In genomic region chr11:47552086-47552580, GRCh38 we compare ENCODE assay signal across 8 cellular contexts. TPM values are rescaled to one million over a fixed set of nuclear protein-coding genes. Genes with fewer than 3 reads are reported as not detected.
DNase-seq lines count a peak whose midpoint lies in the region; ATAC-seq, FAIRE-seq and TF ChIP-seq lines count a peak whose summit lies in the region.

No MANE protein-coding gene starts in this region.

- TF ChIP-seq CTCF in H1 (IDR thresholded peaks at IDR 0.05; ENCODE audit: control extremely low read depth in 1 of 3, insufficient read depth in 1 of 3, low read depth in 1 of 3, low read length in 3 of 3), result no peak
- TF ChIP-seq CTCF in upper lobe of left lung (IDR thresholded peaks at IDR 0.05), result no peak

- peaks cover 3% of the 10 kb centered on the region; the same call in 1 of the 2 replicates for H3K23me2 ChIP-seq in H1 (ENCODE audit: low read depth, low read length)

- peak overlapping the region; percentile 96; the same call in 1 of the 2 replicates for H2AK5ac ChIP-seq in H1 (ENCODE audit: low read depth, low read length)

- no peak for TF ChIP-seq RAD21 in H1 (IDR thresholded peaks at IDR 0.05 in 1 of 2, conservative IDR thresholded peaks at IDR 0.05 in 1 of 2; ENCODE audit: low read depth in 2 of 2, low read length in 2 of 2)

- H3K27me3 Mint-ChIP-seq in T-helper 1 cell treated with Interleukin-12 subunit alpha and Interleukin-12 subunit beta and Interleukin-4 antibody, amounts not matched to agents 30 μg/mL and 1 μg/mL, for 36 hours (ENCODE audit: low read depth), result no peaks in the 10 kb centered on the region

- H4K8ac ChIP-seq in H1 (ENCODE audit: extremely low read depth, insufficient read depth, low read length), result peak overlapping the region; percentile 97; the same call in 1 of the 2 replicates

- H3K4ac ChIP-seq in H1 (replicated peaks; ENCODE audit: insufficient read length, low read depth, low read length), result peak overlapping the region; percentile 92

- POLR2A ChIA-PET in H1 (lab: Charles Lee; ENCODE audit: partially characterized antibody), result interaction anchor here (0.6 to 5.0 kb wide), 21 partner anchors 9 to 338 kb away, joined by 3 to 65 read pairs (median 5); partner anchors contain the start of genes KBTBD4, NDUFS3 and PTPMT1

- DNase-seq in NCI-H446 (lab: John Stamatoyannopoulos, UW) (peak; percentile 18 to 30), NCI-H446 treated with DMSO at 0.1 percent for 48 hours (lab: John Stamatoyannopoulos, UW) (no peak), H1 (ENCODE audit: low read depth in 1 of 2, low spot score in 2 of 2) (peak in 1 of 2 experiments; percentile 58), upper lobe of left lung (peak in 1 of 2 donors; percentile 34)

- WGBS in H1 (ENCODE audit: extremely low coverage in 1 of 2, insufficient coverage in 1 of 2, insufficient read length in 1 of 2, insufficient replicate concordance in 2 of 2, low coverage in 1 of 2, low lambda C conversion rate in 2 of 2, missing lambda C conversion rate in 1 of 2), 2 experiments, result 3% methylated on average over 23 of the region's 23 CpGs; no CpG with 5 or more reads in 1 of the 2 experiments
- 0 to 1% methylated on average over 22 to 23 of the region's 23 CpGs for WGBS in mesodermal cell (ENCODE audit: insufficient coverage in 2 of 2), 2 experiments
- WGBS in upper lobe of left lung, 2 donors, result 2 to 8% methylated on average over 11 to 23 of the region's 23 CpGs

- no peak for FAIRE-seq in H1 (lab: Jason Lieb, UNC)

- peaks cover 39% of the 10 kb centered on the region for H3K4me1 Mint-ChIP-seq in T-helper 1 cell treated with Interleukin-12 subunit alpha and Interleukin-12 subunit beta and Interleukin-4 antibody, amounts not matched to agents 30 μg/mL and 1 μg/mL, for 36 hours (ENCODE audit: low read depth)

- H4K5ac ChIP-seq in H1 (ENCODE audit: insufficient read length, low read depth, low read length), result peak overlapping the region; percentile 87

- H2BK20ac ChIP-seq in H1 (ENCODE audit: low read length), result no peak overlapping the region

- H2BK12ac ChIP-seq in H1 (ENCODE audit: low read depth, low read length), result peak overlapping the region; percentile 80

- H3K4me1 ChIP-seq in H1 (replicated peaks in 1 of 4; ENCODE audit: control insufficient read depth in 3 of 4, insufficient read depth in 4 of 4, low read length in 3 of 4), result peaks cover 0 to 2% (median 0%) of the 10 kb centered on the region in 4 experiments; a peak in 1 of 7 replicates
- peaks cover 3% of the 10 kb centered on the region for H3K4me1 ChIP-seq in mesodermal cell (ENCODE audit: control insufficient read depth, insufficient read depth, low read length, poor library complexity, severe bottlenecking)
- H3K4me1 ChIP-seq in upper lobe of left lung, result peaks cover 36 to 58% (median 40%) of the 10 kb centered on the region in 4 donors

- no peaks in the 10 kb centered on the region for H3K27me3 ChIP-seq in H1 (replicated peaks in 1 of 4; ENCODE audit: control insufficient read depth in 3 of 4, extremely low read depth in 1 of 4, insufficient read depth in 3 of 4, low read length in 3 of 4)
- H3K27me3 ChIP-seq in upper lobe of left lung, result no peaks in the 10 kb centered on the region

- H4K20me1 ChIP-seq in H1 (replicated peaks in 1 of 2; ENCODE audit: control insufficient read depth in 1 of 2, insufficient read depth in 2 of 2, low read length in 2 of 2), result peaks cover 13 to 19% of the 10 kb centered on the region in 2 experiments

- peak overlapping the region; percentile 81; the same call in 1 of the 2 replicates for H2BK15ac ChIP-seq in H1 (ENCODE audit: low read length)

- ATAC-seq in HG02943 (IDR thresholded peaks at IDR 0.05; ENCODE audit: low read depth, unreplicated experiment) (peak; percentile 12), upper lobe of left lung (ENCODE audit: low FRiP score in 2 of 2) (peak; percentile 36 to 48), GM18519 (IDR thresholded peaks at IDR 0.05; ENCODE audit: low FRiP score, unreplicated experiment) (no peak)

- peak overlapping the region; percentile 55 for H2BK120ac ChIP-seq in H1 (replicated peaks; ENCODE audit: low read depth, low read length)

- H3K18ac ChIP-seq in H1 (ENCODE audit: extremely low read depth, low read length), result peak overlapping the region; percentile 82

- no peak for TF ChIP-seq EP300 in H1 (IDR thresholded peaks at IDR 0.05; ENCODE audit: borderline replicate concordance in 1 of 2, low read depth in 2 of 2, low read length in 2 of 2)
- TF ChIP-seq EP300 in upper lobe of left lung (IDR thresholded peaks at IDR 0.05), result no peak

- H3K27ac ChIP-seq in H1 (ENCODE audit: low read depth, low read length) (peak overlapping the region; percentile 84), mesodermal cell (ENCODE audit: low read depth, low read length, severe bottlenecking) (peak overlapping the region; percentile 91), upper lobe of left lung (peak overlapping the region; percentile 91 to 95 (median 95))

- H3K9me3 Mint-ChIP-seq in T-helper 1 cell treated with Interleukin-12 subunit alpha and Interleukin-12 subunit beta and Interleukin-4 antibody, amounts not matched to agents 30 μg/mL and 1 μg/mL, for 36 hours, result no peaks in the 10 kb centered on the region

- CTCF ChIA-PET in H1 (lab: Charles Lee; ENCODE audit: partially characterized antibody), result interaction anchor here (0.7 to 2.3 kb wide), 12 partner anchors 12 to 139 kb away, joined by 3 to 25 read pairs (median 4); no protein-coding TSS in a partner anchor

- H3K4me3 Mint-ChIP-seq in T-helper 1 cell treated with Interleukin-12 subunit alpha and Interleukin-12 subunit beta and Interleukin-4 antibody, amounts not matched to agents 30 μg/mL and 1 μg/mL, for 36 hours, result peak overlapping the region; percentile 99

- H3K36me3 Mint-ChIP-seq in T-helper 1 cell treated with Interleukin-12 subunit alpha and Interleukin-12 subunit beta and Interleukin-4 antibody, amounts not matched to agents 30 μg/mL and 1 μg/mL, for 36 hours (ENCODE audit: low read depth), result peaks cover 18% of the 10 kb centered on the region

- H3K23ac ChIP-seq in H1 (ENCODE audit: insufficient read length), result no peak overlapping the region

- H3K9me3 ChIP-seq in H1 (ENCODE audit: insufficient read depth in 2 of 2, low read depth in 1 of 2, low read length in 1 of 2), result no peaks in the 10 kb centered on the region
- no peaks in the 10 kb centered on the region for H3K9me3 ChIP-seq in mesodermal cell (ENCODE audit: control insufficient read depth, low read length)
- no peaks in the 10 kb centered on the region for H3K9me3 ChIP-seq in upper lobe of left lung

- peaks cover 42 to 56% of the 10 kb centered on the region in 2 experiments for H3K79me2 ChIP-seq in H1 (ENCODE audit: control insufficient read depth in 1 of 2, insufficient read depth in 2 of 2, low read length in 2 of 2)

- peak overlapping the region; percentile 79 to 91 (median 86) for H3K9ac ChIP-seq in H1 (replicated peaks in 1 of 4; ENCODE audit: extremely low read depth in 1 of 4, low read depth in 3 of 4, low read length in 3 of 4)

- H3K27ac Mint-ChIP-seq in T-helper 1 cell treated with Interleukin-12 subunit alpha and Interleukin-12 subunit beta and Interleukin-4 antibody, amounts not matched to agents 30 μg/mL and 1 μg/mL, for 36 hours, result peak overlapping the region; percentile 96

- peak in 1 of 2 experiments; percentile 42; a peak in 1 of 3 replicates for TF ChIP-seq POLR2A in H1 (IDR thresholded peaks at IDR 0.05; ENCODE audit: control extremely low read depth in 1 of 2, low read depth in 2 of 2, low read length in 2 of 2)
- TF ChIP-seq POLR2A in upper lobe of left lung (IDR thresholded peaks at IDR 0.05), result no peak

- peak overlapping the region; percentile 68 to 96 (median 86) for H3K4me3 ChIP-seq in H1 (ENCODE audit: extremely low read depth in 1 of 4, insufficient read depth in 2 of 4, low read depth in 3 of 4, low read length in 4 of 4)
- peak overlapping the region; percentile 99 for H3K4me3 ChIP-seq in mesodermal cell (ENCODE audit: extremely low read depth, insufficient read depth, low read length, poor library complexity, severe bottlenecking)
- H3K4me3 ChIP-seq in upper lobe of left lung, result peak overlapping the region; percentile 59 to 97 (median 92)

- H2BK5ac ChIP-seq in H1 (ENCODE audit: low read depth, low read length), result peak overlapping the region; percentile 96

- no peaks in the 10 kb centered on the region for H3K79me1 ChIP-seq in H1 (ENCODE audit: low read depth, low read length)

- peak overlapping the region; percentile 69 for H4K91ac ChIP-seq in H1 (replicated peaks; ENCODE audit: insufficient read length, low read length)

- H3K14ac ChIP-seq in H1 (ENCODE audit: insufficient read length), result peak overlapping the region; percentile 0

- peak overlapping the region; percentile 73 to 85 for H3K4me2 ChIP-seq in H1 (ENCODE audit: insufficient read depth in 1 of 2, low read depth in 2 of 2, low read length in 2 of 2)

- peaks cover 0 to 6% (median 0%) of the 10 kb centered on the region in 4 experiments; a peak in 1 of 8 replicates for H3K36me3 ChIP-seq in H1 (ENCODE audit: control insufficient read depth in 2 of 4, insufficient read depth in 4 of 4, low read length in 3 of 4)
- peaks cover 40% of the 10 kb centered on the region for H3K36me3 ChIP-seq in mesodermal cell (ENCODE audit: control insufficient read depth, insufficient read depth, low read length)
- no peaks in the 10 kb centered on the region for H3K36me3 ChIP-seq in upper lobe of left lung

- peak overlapping the region; percentile 89 for H3K56ac ChIP-seq in H1 (replicated peaks; ENCODE audit: insufficient read length, low read depth, low read length)

- no peak overlapping the region for H2AFZ ChIP-seq in H1 (ENCODE audit: low read length)

RNA-seq across cellular contexts. Expression of gene CELF1, which starts 0.8 kb away (rescaled TPM):
- 194 and 197 TPM in 2 replicates for total RNA-seq in H1 (2021; fragmentation: NEBNext Ultra II Directional; extraction: Animal tissue kit (Norgen Biotek cat#: 25700))
- polyA plus RNA-seq in H1 (2011; rRNA removed), result 114 and 131 TPM in 2 replicates
- polyA plus RNA-seq in H1 (2011; cell fraction: cytosol; rRNA removed), result 135 TPM
- 213 TPM for polyA plus RNA-seq in H1 (2011; cell fraction: nucleus; rRNA removed)
- 82.0 to 123 TPM (median 102 TPM) in 4 replicates for polyA plus RNA-seq in H1 (2012, experiment 1 of 2)
- 25.4 TPM for polyA plus RNA-seq in H1 (2012, experiment 2 of 2)
- polyA plus RNA-seq in H1 (2013, experiment 1 of 2), result 111 TPM
- 108 TPM for polyA plus RNA-seq in H1 (2013, experiment 2 of 2)
- 334 and 403 TPM in 2 replicates for polyA minus RNA-seq in H1 (2011; rRNA and poly(A)+ RNA removed)
- 111 TPM for polyA minus RNA-seq in H1 (2011; cell fraction: cytosol; rRNA and poly(A)+ RNA removed)
- 192 TPM for polyA minus RNA-seq in H1 (2011; cell fraction: nucleus; rRNA and poly(A)+ RNA removed)
- 62.4 TPM for polyA plus RNA-seq in mesodermal cell (2013, experiment 1 of 2)
- 55.6 TPM for polyA plus RNA-seq in mesodermal cell (2013, experiment 2 of 2)
- 100 to 1,000 TPM in 3 of 6 donors, 10 to 100 TPM in 3; 82.7 to 194 (median 113) TPM for total RNA-seq in upper lobe of left lung

RNA-seq across cellular contexts. Expression of gene PTPMT1, which starts 13.3 kb away (rescaled TPM):
- 44.8 and 48.4 TPM in 2 replicates for total RNA-seq in H1 (2021; fragmentation: NEBNext Ultra II Directional; extraction: Animal tissue kit (Norgen Biotek cat#: 25700))
- 105 TPM in 2 replicates for polyA plus RNA-seq in H1 (2011; rRNA removed)
- polyA plus RNA-seq in H1 (2011; cell fraction: cytosol; rRNA removed), result 108 TPM
- 64.6 TPM for polyA plus RNA-seq in H1 (2011; cell fraction: nucleus; rRNA removed)
- 52.6 to 82.7 TPM (median 70.7 TPM) in 4 replicates for polyA plus RNA-seq in H1 (2012, experiment 1 of 2)
- 54.0 TPM for polyA plus RNA-seq in H1 (2012, experiment 2 of 2)
- 58.8 TPM for polyA plus RNA-seq in H1 (2013, experiment 1 of 2)
- 68.4 TPM for polyA plus RNA-seq in H1 (2013, experiment 2 of 2)
- 30.8 TPM in 2 replicates for polyA minus RNA-seq in H1 (2011; rRNA and poly(A)+ RNA removed)
- polyA minus RNA-seq in H1 (2011; cell fraction: cytosol; rRNA and poly(A)+ RNA removed), result 26.8 TPM
- polyA minus RNA-seq in H1 (2011; cell fraction: nucleus; rRNA and poly(A)+ RNA removed), result 32.4 TPM
- 61.2 TPM for polyA plus RNA-seq in mesodermal cell (2013, experiment 1 of 2)
- polyA plus RNA-seq in mesodermal cell (2013, experiment 2 of 2), result 51.3 TPM
- total RNA-seq in upper lobe of left lung, result 100 to 1,000 TPM in 2 of 6 donors, 10 to 100 TPM in 4; 69.1 to 188 (median 89.9) TPM

RNA-seq across cellular contexts. Expression of gene KBTBD4, which starts 26.6 kb away (rescaled TPM):
- 12.0 and 14.0 TPM in 2 replicates for total RNA-seq in H1 (2021; fragmentation: NEBNext Ultra II Directional; extraction: Animal tissue kit (Norgen Biotek cat#: 25700))
- 15.8 and 19.5 TPM in 2 replicates for polyA plus RNA-seq in H1 (2011; rRNA removed)
- polyA plus RNA-seq in H1 (2011; cell fraction: cytosol; rRNA removed), result 16.5 TPM
- polyA plus RNA-seq in H1 (2011; cell fraction: nucleus; rRNA removed), result 13.0 TPM
- polyA plus RNA-seq in H1 (2012, experiment 1 of 2), result 17.3 to 20.9 TPM (median 18.4 TPM) in 4 replicates
- 16.9 TPM for polyA plus RNA-seq in H1 (2012, experiment 2 of 2)
- polyA plus RNA-seq in H1 (2013, experiment 1 of 2), result 6.7 TPM
- polyA plus RNA-seq in H1 (2013, experiment 2 of 2), result 6.3 TPM
- 31.4 and 31.8 TPM in 2 replicates for polyA minus RNA-seq in H1 (2011; rRNA and poly(A)+ RNA removed)
- polyA minus RNA-seq in H1 (2011; cell fraction: cytosol; rRNA and poly(A)+ RNA removed), result 9.2 TPM
- 11.4 TPM for polyA minus RNA-seq in H1 (2011; cell fraction: nucleus; rRNA and poly(A)+ RNA removed)
- 11.2 TPM for polyA plus RNA-seq in mesodermal cell (2013, experiment 1 of 2)
- 9.7 TPM for polyA plus RNA-seq in mesodermal cell (2013, experiment 2 of 2)
- total RNA-seq in upper lobe of left lung, result 10 to 100 TPM in 5 of 6 donors, 1 to 10 TPM in 1; 3.1 to 22.2 (median 17.4) TPM

RNA-seq across cellular contexts. Expression of gene NDUFS3, which starts 26.7 kb away (rescaled TPM):
- total RNA-seq in H1 (2021; fragmentation: NEBNext Ultra II Directional; extraction: Animal tissue kit (Norgen Biotek cat#: 25700)), result 135 and 136 TPM in 2 replicates
- 201 and 241 TPM in 2 replicates for polyA plus RNA-seq in H1 (2011; rRNA removed)
- 379 TPM for polyA plus RNA-seq in H1 (2011; cell fraction: cytosol; rRNA removed)
- 109 TPM for polyA plus RNA-seq in H1 (2011; cell fraction: nucleus; rRNA removed)
- polyA plus RNA-seq in H1 (2012, experiment 1 of 2), result 129 to 161 TPM (median 145 TPM) in 4 replicates
- polyA plus RNA-seq in H1 (2012, experiment 2 of 2), result 125 TPM
- 112 TPM for polyA plus RNA-seq in H1 (2013, experiment 1 of 2)
- 113 TPM for polyA plus RNA-seq in H1 (2013, experiment 2 of 2)
- polyA minus RNA-seq in H1 (2011; rRNA and poly(A)+ RNA removed), result 133 and 176 TPM in 2 replicates
- 34.5 TPM for polyA minus RNA-seq in H1 (2011; cell fraction: cytosol; rRNA and poly(A)+ RNA removed)
- 58.6 TPM for polyA minus RNA-seq in H1 (2011; cell fraction: nucleus; rRNA and poly(A)+ RNA removed)
- polyA plus RNA-seq in mesodermal cell (2013, experiment 1 of 2), result 129 TPM
- polyA plus RNA-seq in mesodermal cell (2013, experiment 2 of 2), result 91.7 TPM
- 10 to 100 TPM; 42.5 to 92.6 (median 72.2) TPM for total RNA-seq in upper lobe of left lung

RNA-seq across cellular contexts. Expression of gene FAM180B, which starts 34.3 kb away (rescaled TPM):
- total RNA-seq in H1 (2021; fragmentation: NEBNext Ultra II Directional; extraction: Animal tissue kit (Norgen Biotek cat#: 25700)), result not detected in 2 replicates
- 0.09 TPM in 1 of 2 replicates, not detected in the other for polyA plus RNA-seq in H1 (2011; rRNA removed)
- polyA plus RNA-seq in H1 (2011; cell fraction: cytosol; rRNA removed), result 0.05 TPM
- polyA plus RNA-seq in H1 (2011; cell fraction: nucleus; rRNA removed), result 0.19 TPM
- 0.15 to 0.25 TPM in 2 of 4 replicates, not detected in the others for polyA plus RNA-seq in H1 (2012, experiment 1 of 2)
- polyA plus RNA-seq in H1 (2012, experiment 2 of 2), result not detected
- 0.04 TPM for polyA plus RNA-seq in H1 (2013, experiment 1 of 2)
- 0.04 TPM for polyA plus RNA-seq in H1 (2013, experiment 2 of 2)
- polyA minus RNA-seq in H1 (2011; rRNA and poly(A)+ RNA removed), result 0.22 TPM in 1 of 2 replicates, not detected in the other
- polyA minus RNA-seq in H1 (2011; cell fraction: cytosol; rRNA and poly(A)+ RNA removed), result not detected
- polyA minus RNA-seq in H1 (2011; cell fraction: nucleus; rRNA and poly(A)+ RNA removed), result not detected
- polyA plus RNA-seq in mesodermal cell (2013, experiment 1 of 2), result not detected
- polyA plus RNA-seq in mesodermal cell (2013, experiment 2 of 2), result not detected
- total RNA-seq in upper lobe of left lung, result under 1 TPM in 2 of 6 donors, not detected in 4; 0.14 to 0.30 TPM
